11 cellular contexts compared by ENCODE assay signal in genomic region chr18:58234359-58234741, GRCh38.
"Had no signal": no experiment of that assay in that cellular context is flagged by ENCODE, and none has a peak within 500 bp of the region (broad histone marks: within the 10 kb centered on the region; RNA-seq: fewer than 3 reads in every experiment).

No MANE protein-coding gene starts in this region.

- H3K4me3 Mint-ChIP-seq: neural progenitor cell, T-helper 17 cell had no signal

- H3K36me3 ChIP-seq: heart right ventricle, neural progenitor cell, ovary had no signal

- H3K4me1 ChIP-seq: heart right ventricle had no signal

- H3K9me3 Mint-ChIP-seq: neural progenitor cell had no signal

- H3K27me3 Mint-ChIP-seq: T-helper 17 cell had no signal

- H3K9me3 ChIP-seq: ovary had no signal

- DNase-seq: activated naive CD4-positive, alpha-beta T cell treated with anti-CD3 and anti-CD28 coated beads, Interleukin-2, amount 50 U/mL, for 16 hours; amniotic stem cell; brain microvascular endothelial cell; foreskin keratinocyte; heart right ventricle; left ventricle myocardium superior; ovary; T-helper 17 cell had no signal

- ATAC-seq: activated CD4-positive, CD25-positive, alpha-beta regulatory T cell treated with anti-CD3 and anti-CD28 coated beads, Interleukin-2, amount 50 U/mL, for 24 hours; foreskin keratinocyte; heart right ventricle; T-helper 17 cell had no signal

- H3K27ac Mint-ChIP-seq: neural progenitor cell, T-helper 17 cell had no signal

- H3K4me1 Mint-ChIP-seq: T-helper 17 cell had no signal

- H3K4me3 ChIP-seq: heart right ventricle, neural progenitor cell, ovary, skin epidermis had no signal

- H3K27me3 ChIP-seq: brain microvascular endothelial cell, foreskin keratinocyte, heart right ventricle, neural progenitor cell, ovary had no signal

- H3K27ac ChIP-seq: brain microvascular endothelial cell, foreskin keratinocyte, heart right ventricle, neural progenitor cell, ovary had no signal
